Comparison of ENCODE assay signal across 8 cellular contexts in genomic region chr16:15961060-15961511, GRCh38. TPM values are rescaled to one million over a fixed set of nuclear protein-coding genes. Genes with fewer than 3 reads are reported as not detected.
A peak's percentile ranks its signal among the peaks of the same experiment; 100 is the strongest.
DNase-seq lines count a peak whose midpoint lies in the region; ATAC-seq and TF ChIP-seq lines count a peak whose summit lies in the region.

No MANE protein-coding gene starts in this region.

- BruUV-seq in MCF 10A (replicated peaks; lab: Mats Ljungman, UMichigan): no TSS peak

- peaks cover 2% of the 10 kb centered on the region for H4K20me1 ChIP-seq in fibroblast of lung (ENCODE audit: control insufficient read depth, extremely low read depth, insufficient read depth, low read length)

- peak overlapping the region; percentile 99 for H3K27ac Mint-ChIP-seq in activated CD4-positive, alpha-beta T cell treated with anti-CD3 and anti-CD28 coated beads for 36 hours
- H3K27ac Mint-ChIP-seq in stimulated activated memory B cell treated with anti-CD40 and anti-IgM and Interleukin-4, amounts not matched to agents 10 μg/mL and 1 μg/mL and 100 μg/mL, for 72 hours: peak overlapping the region; percentile 88
- H3K27ac Mint-ChIP-seq in MCF 10A (ENCODE audit: low read depth, unreplicated experiment): no peak overlapping the region

- CTCF ChIA-PET in activated CD4-positive, alpha-beta T cell treated with anti-CD3 and anti-CD28 coated beads for 36 hours (lab: Charles Lee): interaction anchor here (1.5 kb wide), 1 partner anchor 9 kb away, joined by 5 read pairs; no protein-coding TSS in a partner anchor
- CTCF ChIA-PET in MCF 10A (lab: Yijun Ruan, JAX): no interaction called here

- no peak overlapping the region for H3K9ac ChIP-seq in fibroblast of lung (ENCODE audit: insufficient read depth, low read length)

- peak; percentile 73 for DNase-seq in GM12864 (ENCODE audit: low read depth)
- peak; percentile 85 for DNase-seq in activated CD4-positive, alpha-beta T cell treated with anti-CD3 and anti-CD28 coated beads for 36 hours
- DNase-seq in fibroblast of lung (ENCODE audit: low read depth in 2 of 2): peak; percentile 47 to 85
- no peak for DNase-seq in MCF 10A (ENCODE audit: unreplicated experiment)
- no peak for DNase-seq in 8988T
- DNase-seq in hepatic stellate cell (ENCODE audit: low spot score): no peak

- H3K4me1 ChIP-seq in fibroblast of lung (ENCODE audit: control insufficient read depth, extremely low read depth, insufficient read depth, low read length): peaks cover 4% of the 10 kb centered on the region

- H3K4me1 Mint-ChIP-seq in activated CD4-positive, alpha-beta T cell treated with anti-CD3 and anti-CD28 coated beads for 36 hours: peaks cover 81% of the 10 kb centered on the region
- peaks cover 66% of the 10 kb centered on the region for H3K4me1 Mint-ChIP-seq in stimulated activated memory B cell treated with anti-CD40 and anti-IgM and Interleukin-4, amounts not matched to agents 10 μg/mL and 1 μg/mL and 100 μg/mL, for 72 hours
- peaks cover 6% of the 10 kb centered on the region for H3K4me1 Mint-ChIP-seq in MCF 10A (ENCODE audit: insufficient read depth, unreplicated experiment)

- H3K9me3 ChIP-seq in fibroblast of lung (ENCODE audit: control insufficient read depth, insufficient read depth, low read depth, low read length): no peaks in the 10 kb centered on the region

- peaks cover 43% of the 10 kb centered on the region for H3K36me3 Mint-ChIP-seq in activated CD4-positive, alpha-beta T cell treated with anti-CD3 and anti-CD28 coated beads for 36 hours (ENCODE audit: low read depth)
- peaks cover 27% of the 10 kb centered on the region for H3K36me3 Mint-ChIP-seq in stimulated activated memory B cell treated with anti-CD40 and anti-IgM and Interleukin-4, amounts not matched to agents 10 μg/mL and 1 μg/mL and 100 μg/mL, for 72 hours
- peaks cover 11% of the 10 kb centered on the region for H3K36me3 Mint-ChIP-seq in MCF 10A (ENCODE audit: insufficient read depth, unreplicated experiment)

- H3K79me2 ChIP-seq in fibroblast of lung (ENCODE audit: control insufficient read depth, insufficient read depth, low read length): peaks cover 95% of the 10 kb centered on the region

- peak; percentile 77 for ATAC-seq in HG02870 (IDR thresholded peaks at IDR 0.05; ENCODE audit: unreplicated experiment)
- peak; percentile 88 for ATAC-seq in activated CD4-positive, alpha-beta T cell treated with anti-CD3 and anti-CD28 coated beads for 36 hours
- peak; percentile 94 for ATAC-seq in stimulated activated memory B cell treated with anti-CD40 and anti-IgM and Interleukin-4, amounts not matched to agents 10 μg/mL and 1 μg/mL and 100 μg/mL, for 72 hours

- H3K4me3 Mint-ChIP-seq in activated CD4-positive, alpha-beta T cell treated with anti-CD3 and anti-CD28 coated beads for 36 hours: peak overlapping the region; percentile 75
- peak overlapping the region; percentile 75 for H3K4me3 Mint-ChIP-seq in stimulated activated memory B cell treated with anti-CD40 and anti-IgM and Interleukin-4, amounts not matched to agents 10 μg/mL and 1 μg/mL and 100 μg/mL, for 72 hours
- H3K4me3 Mint-ChIP-seq in MCF 10A (ENCODE audit: unreplicated experiment): no peak overlapping the region

- no peak overlapping the region for H2AFZ ChIP-seq in fibroblast of lung (ENCODE audit: low read length)

- POLR2A ChIA-PET in activated CD4-positive, alpha-beta T cell treated with anti-CD3 and anti-CD28 coated beads for 36 hours (lab: Charles Lee): interaction anchor here (1.4 kb wide), 1 partner anchor 11 kb away, joined by 4 read pairs; no protein-coding TSS in a partner anchor
- POLR2A ChIA-PET in MCF 10A (lab: Yijun Ruan, JAX): no interaction called here

- H3K27me3 Mint-ChIP-seq in activated CD4-positive, alpha-beta T cell treated with anti-CD3 and anti-CD28 coated beads for 36 hours: no peaks in the 10 kb centered on the region
- no peaks in the 10 kb centered on the region for H3K27me3 Mint-ChIP-seq in stimulated activated memory B cell treated with anti-CD40 and anti-IgM and Interleukin-4, amounts not matched to agents 10 μg/mL and 1 μg/mL and 100 μg/mL, for 72 hours
- H3K27me3 Mint-ChIP-seq in MCF 10A (ENCODE audit: insufficient read depth, unreplicated experiment): no peaks in the 10 kb centered on the region

- intact Hi-C loops in activated CD4-positive, alpha-beta T cell treated with anti-CD3 and anti-CD28 coated beads for 36 hours (cut with DNase I, micrococcal nuclease): loop anchor here (1.0 to 5.0 kb wide), 9 partner anchors 11 to 370 kb away; partner anchors contain the start of genes ABCC1 (in 1 of the 2), CEP20 (in 1 of the 2) and MARF1 (in 1 of the 2)
- intact Hi-C loops in MCF 10A (cut with micrococcal nuclease): no loop called here

- H3K4me3 ChIP-seq in GM12864 (ENCODE audit: low read depth, low read length): peak overlapping the region; percentile 1; the same call in 1 of the 2 replicates
- no peak overlapping the region for H3K4me3 ChIP-seq in fibroblast of lung (replicated peaks in 1 of 4; ENCODE audit: control extremely low read depth in 1 of 4, insufficient read depth in 1 of 4, low read depth in 3 of 4, low read length in 4 of 4)

- H3K36me3 ChIP-seq in fibroblast of lung (ENCODE audit: control insufficient read depth, insufficient read depth, low read length): no peaks in the 10 kb centered on the region

- TF ChIP-seq CTCF in GM12864 (IDR thresholded peaks at IDR 0.05; ENCODE audit: low read depth, low read length, missing control alignments) (no peak), fibroblast of lung (conservative IDR thresholded peaks at IDR 0.05 in 1 of 2, IDR thresholded peaks at IDR 0.05 in 1 of 2; ENCODE audit: low read depth in 1 of 2, low read length in 2 of 2) (no peak), MCF 10A (IDR thresholded peaks at IDR 0.05; ENCODE audit: unreplicated experiment) (no peak)

- H3K27me3 ChIP-seq in fibroblast of lung (ENCODE audit: control insufficient read depth, insufficient read depth, low read length): no peaks in the 10 kb centered on the region

- H3K4me2 ChIP-seq in fibroblast of lung (ENCODE audit: extremely low read depth, insufficient read depth, low read length): no peak overlapping the region

- H3K27ac ChIP-seq in fibroblast of lung (ENCODE audit: insufficient read depth, low read length): no peak overlapping the region

- H3K9me3 Mint-ChIP-seq in activated CD4-positive, alpha-beta T cell treated with anti-CD3 and anti-CD28 coated beads for 36 hours (ENCODE audit: low read depth): peaks cover 15% of the 10 kb centered on the region
- peaks cover 6% of the 10 kb centered on the region for H3K9me3 Mint-ChIP-seq in stimulated activated memory B cell treated with anti-CD40 and anti-IgM and Interleukin-4, amounts not matched to agents 10 μg/mL and 1 μg/mL and 100 μg/mL, for 72 hours
- H3K9me3 Mint-ChIP-seq in MCF 10A (ENCODE audit: unreplicated experiment): no peaks in the 10 kb centered on the region

RNA-seq across cellular contexts. Expression of gene ABCC1, which starts 11.7 kb away (rescaled TPM):
- total RNA-seq in activated CD4-positive, alpha-beta T cell treated with anti-CD3 and anti-CD28 coated beads for 36 hours: 10 to 100 TPM; 57.8 to 65.1 TPM
- total RNA-seq in fibroblast of lung: 73.2 and 178 TPM in 2 replicates
- 54.1 and 82.1 TPM in 2 replicates for polyA plus RNA-seq in fibroblast of lung
- polyA plus RNA-seq in fibroblast of lung (2012): 103 and 125 TPM in 2 replicates
- 861 and 1,173 TPM in 2 replicates for polyA minus RNA-seq in fibroblast of lung (ENCODE audit: low replicate concordance)
- total RNA-seq in MCF 10A (2022): 72.5 and 95.3 TPM in 2 replicates

Comparison
In these comparisons a context has a peak if more than half of its experiments do, and no peak if none do; other contexts are left out.
1. DNase-seq: peak in GM12864 (single experiment), activated CD4-positive, alpha-beta T cell treated with anti-CD3 and anti-CD28 coated beads for 36 hours (single experiment) and fibroblast of lung (2 of 2); none in MCF 10A (single experiment), 8988T (single experiment) and hepatic stellate cell (single experiment).
2. Peak in every context shown above with its lines, with median percentiles within 50 percentile points of each other: ATAC-seq.